Comparison of ENCODE assay signal across 14 cellular contexts in the genomic region with DNA sequence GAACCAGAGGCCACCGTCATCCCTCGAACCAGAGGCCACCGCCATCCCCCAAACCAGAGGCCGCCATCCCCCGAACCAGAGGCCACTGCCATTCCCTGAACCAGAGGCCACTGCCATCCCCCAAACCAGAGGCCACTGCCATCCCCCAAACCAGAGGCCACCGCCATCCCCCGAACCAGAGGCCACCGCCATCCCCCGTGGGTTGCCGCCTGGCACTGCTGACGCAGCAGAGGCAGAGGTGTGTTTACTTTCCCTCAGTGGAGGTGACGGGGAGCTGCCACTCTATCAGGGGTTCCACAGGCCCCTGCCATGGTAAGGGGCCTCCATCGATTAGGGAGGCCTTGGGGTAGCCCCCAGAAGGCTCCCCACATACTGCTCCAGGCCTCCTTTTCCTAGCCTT. TPM values are rescaled to one million over a fixed set of nuclear protein-coding genes. Genes with fewer than 3 reads are reported as not detected.
DNase-seq lines count a peak whose midpoint lies in the region; ATAC-seq and TF ChIP-seq lines count a peak whose summit lies in the region.
"Had no signal": no experiment of that assay in that cellular context is flagged by ENCODE, and none has a peak within 500 bp of the region (broad histone marks: within the 10 kb centered on the region; RNA-seq: fewer than 3 reads in every experiment).

No MANE protein-coding gene starts in this region.

- no peak for TF ChIP-seq CTCF in right atrium auricular region (IDR thresholded peaks at IDR 0.05)
- no peak for TF ChIP-seq CTCF in OCI-LY7 (conservative IDR thresholded peaks at IDR 0.05; ENCODE audit: low read length)
- no peak for TF ChIP-seq CTCF in tibial artery (IDR thresholded peaks at IDR 0.05)
- no peak for TF ChIP-seq CTCF in osteoblast (IDR thresholded peaks at IDR 0.05; ENCODE audit: extremely low read depth, low read depth, low read length)

- peak overlapping the region; percentile 84 to 93 (median 92) for H3K4me3 Mint-ChIP-seq in immature natural killer cell
- H3K4me3 Mint-ChIP-seq: mesothelial cell of epicardium had no signal

- intact Hi-C loops in Right ventricle myocardium inferior (cut with DNase I) = loop anchor here (1.0 kb wide), 1 partner anchor 78 kb away; no protein-coding TSS in a partner anchor
- intact Hi-C loops in OCI-LY7 (cut with micrococcal nuclease; ENCODE audit: unreplicated experiment) = loop anchor here (1.0 kb wide), 3 partner anchors 13 to 55 kb away; no protein-coding TSS in a partner anchor
- intact Hi-C loops in tibial artery (cut with DNase I; ENCODE audit: low total_unique reads) = loop anchor here (10.0 kb wide), 1 partner anchor 57 kb away; no protein-coding TSS in a partner anchor

- H3K36me3 ChIP-seq in right atrium auricular region = no peaks in the 10 kb centered on the region
- peaks cover 10% of the 10 kb centered on the region; the same call in 1 of the 2 replicates for H3K36me3 ChIP-seq in OCI-LY7 (ENCODE audit: insufficient read depth, low read length)
- H3K36me3 ChIP-seq in tibial artery = no peaks in the 10 kb centered on the region
- H3K36me3 ChIP-seq in osteoblast (ENCODE audit: insufficient read depth, low read length) = no peaks in the 10 kb centered on the region
- H3K36me3 ChIP-seq: ovary, uterus had no signal

- peaks cover 68 to 77% of the 10 kb centered on the region in 2 donors for H3K4me1 Mint-ChIP-seq in immature natural killer cell

- no peaks in the 10 kb centered on the region for H3K9me2 ChIP-seq in OCI-LY7 (ENCODE audit: insufficient read depth, low read length)

- POLR2A ChIA-PET in OCI-LY7 (lab: Charles Lee) = interaction anchor here (0.7 to 4.0 kb wide), 11 partner anchors 8 to 261 kb away, joined by 3 to 34 read pairs (median 3); no protein-coding TSS in a partner anchor

- H4K20me1 ChIP-seq in OCI-LY7 (ENCODE audit: insufficient read depth, low read length) = no peaks in the 10 kb centered on the region
- no peaks in the 10 kb centered on the region for H4K20me1 ChIP-seq in osteoblast (ENCODE audit: insufficient read depth, low read length)

- DNase-seq in right atrium auricular region (ENCODE audit: low spot score) (no peak), Right ventricle myocardium inferior (ENCODE audit: missing footprints) (no peak), OCI-LY7 (ENCODE audit: low spot score) (no peak), immature natural killer cell (peak in 2 of 3 donors; percentile 34 to 39), tibial artery (no peak), osteoblast (ENCODE audit: insufficient read length, low spot score, missing footprints) (no peak), D341Med (ENCODE audit: low spot score) (no peak)
- DNase-seq: activated naive CD4-positive, alpha-beta T cell treated with Interleukin-2 at 50 U/mL for 16 hours; NCI-H187; ovary; uterus had no signal

- CTCF ChIA-PET in OCI-LY7 (lab: Charles Lee; ENCODE audit: unreplicated experiment) = interaction anchor here (0.9 to 1.2 kb wide), 4 partner anchors 21 to 82 kb away, joined by 3 to 5 read pairs (median 3); no protein-coding TSS in a partner anchor

- H3K27me3 ChIP-seq in right atrium auricular region (peaks cover 0 to 6% of the 10 kb centered on the region in 2 donors), tibial artery (peaks cover 0 to 17% of the 10 kb centered on the region in 2 donors), osteoblast (ENCODE audit: insufficient read depth, low read length) (peaks cover 46% of the 10 kb centered on the region)
- H3K27me3 ChIP-seq: ovary had no signal

- H3K36me3 Mint-ChIP-seq in immature natural killer cell = peaks cover 0 to 3% (median 0%) of the 10 kb centered on the region in 3 donors
- H3K36me3 Mint-ChIP-seq: mesothelial cell of epicardium had no signal

- peaks cover 0 to 1% (median 0%) of the 10 kb centered on the region in 6 donors for H3K9me3 Mint-ChIP-seq in immature natural killer cell
- H3K9me3 Mint-ChIP-seq: mesothelial cell of epicardium had no signal

- H3K4me3 ChIP-seq in right atrium auricular region = no peak overlapping the region
- H3K4me3 ChIP-seq in OCI-LY7 (ENCODE audit: low read depth, low read length, poor library complexity, severe bottlenecking) = peak overlapping the region; percentile 77
- peak overlapping the region; percentile 52 to 56 for H3K4me3 ChIP-seq in tibial artery
- H3K4me3 ChIP-seq in osteoblast (ENCODE audit: insufficient read depth, low read length) = no peak overlapping the region
- H3K4me3 ChIP-seq: ovary, skin epidermis, uterus had no signal

- no TSS peak for BruUV-seq in OCI-LY7 (replicated peaks; lab: Mats Ljungman, UMichigan)

- H3K9me3 ChIP-seq in right atrium auricular region (no peaks in the 10 kb centered on the region), OCI-LY7 (ENCODE audit: low read length) (no peaks in the 10 kb centered on the region), tibial artery (no peaks in the 10 kb centered on the region), osteoblast (ENCODE audit: low read depth, low read length) (no peaks in the 10 kb centered on the region)
- H3K9me3 ChIP-seq: ovary, uterus had no signal

- H3K79me2 ChIP-seq in OCI-LY7 (ENCODE audit: insufficient read depth, low read depth, low read length) = peaks cover 56% of the 10 kb centered on the region
- H3K79me2 ChIP-seq in osteoblast (ENCODE audit: insufficient read depth, low read length) = no peaks in the 10 kb centered on the region

- peak overlapping the region; percentile 37 to 66 for H3K27ac ChIP-seq in right atrium auricular region
- peak overlapping the region; percentile 78 for H3K27ac ChIP-seq in OCI-LY7 (ENCODE audit: low read depth, low read length, poor library complexity, severe bottlenecking)
- H3K27ac ChIP-seq in tibial artery = peak overlapping the region; percentile 67 to 76
- H3K27ac ChIP-seq in osteoblast (ENCODE audit: low read depth, low read length) = no peak overlapping the region
- H3K27ac ChIP-seq: ovary, skin epidermis, uterus had no signal

- H3K4me1 ChIP-seq in right atrium auricular region (peaks cover 0 to 22% of the 10 kb centered on the region in 2 donors), OCI-LY7 (ENCODE audit: insufficient read depth, low read length, poor library complexity, severe bottlenecking) (peaks cover 87% of the 10 kb centered on the region), tibial artery (peaks cover 0 to 29% (median 22%) of the 10 kb centered on the region in 4 donors), osteoblast (ENCODE audit: insufficient read depth, low read length) (peaks cover 4% of the 10 kb centered on the region)

- ATAC-seq in Right ventricle myocardium inferior = no peak
- ATAC-seq in HG03280 (IDR thresholded peaks at IDR 0.05; ENCODE audit: unreplicated experiment) = no peak

- H3K4me2 ChIP-seq in OCI-LY7 (ENCODE audit: low read length) (peak overlapping the region; percentile 85), osteoblast (ENCODE audit: insufficient read depth, low read length) (no peak overlapping the region)

- H3K27me3 Mint-ChIP-seq in immature natural killer cell (ENCODE audit: low read depth in 3 of 3) = peaks cover 6 to 32% (median 8%) of the 10 kb centered on the region in 3 donors

- H3K27ac Mint-ChIP-seq in immature natural killer cell = peak overlapping the region; percentile 90 to 98 (median 96)
- H3K27ac Mint-ChIP-seq: mesothelial cell of epicardium had no signal

- H2AFZ ChIP-seq in OCI-LY7 (ENCODE audit: low read length) = no peak overlapping the region
- no peak overlapping the region for H2AFZ ChIP-seq in osteoblast (ENCODE audit: low read length)

RNA-seq across cellular contexts. Expression of gene IQSEC1, which starts 1.5 kb away (rescaled TPM):
- total RNA-seq in right atrium auricular region (10 to 100 TPM; 57.5 to 63.9 TPM), Right ventricle myocardium inferior (81.2 TPM), OCI-LY7 (2022) (56.3 and 70.1 TPM in 2 replicates), osteoblast (22.1 and 28.3 TPM in 2 replicates)
- 24.3 and 25.2 TPM in 2 replicates for total RNA-seq in OCI-LY7 (2014; rRNA removed; shearing (Covaris generic))
- polyA plus RNA-seq in immature natural killer cell = 10 to 100 TPM in 2 of 3 donors, 1 to 10 TPM in 1; 9.0 to 40.5 (median 15.3) TPM

Comparison
In these comparisons a context has a peak if more than half of its experiments do, and no peak if none do; other contexts are left out.
1. DNase-seq: peak in immature natural killer cell (2 of 3); none in right atrium auricular region (single experiment), Right ventricle myocardium inferior (single experiment), OCI-LY7 (single experiment), tibial artery (0 of 2), osteoblast (single experiment) and D341Med (single experiment).
2. H3K4me3 ChIP-seq: peak in OCI-LY7 (single experiment) and tibial artery (2 of 2); none in right atrium auricular region (0 of 2) and osteoblast (single experiment).